In the genomic region with DNA sequence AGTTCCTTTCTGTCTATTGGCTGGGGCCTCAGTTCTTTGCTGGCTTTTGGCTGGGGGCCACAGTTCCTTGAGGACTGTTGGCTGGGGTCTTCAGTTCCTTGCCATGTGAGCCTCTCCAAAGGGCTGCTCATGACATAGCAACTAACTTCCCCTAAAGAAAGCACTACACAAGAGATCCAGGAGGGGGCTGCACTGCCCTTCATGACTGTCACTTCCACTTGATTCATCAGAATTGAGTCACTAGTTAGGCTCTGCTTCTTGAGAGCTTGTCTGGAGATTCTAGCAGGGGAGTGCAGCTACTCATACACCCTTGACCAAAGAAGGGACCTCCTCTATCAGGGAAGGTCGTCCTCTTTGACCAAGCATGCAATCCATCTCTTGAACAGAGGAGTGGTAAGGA, we compare ENCODE assay signal across 8 cellular contexts. TPM values are rescaled to one million over a fixed set of nuclear protein-coding genes. Genes with fewer than 3 reads are reported as not detected.
DNase-seq lines count a peak whose midpoint lies in the region; ATAC-seq, FAIRE-seq and TF ChIP-seq lines count a peak whose summit lies in the region.

No MANE protein-coding gene starts in this region.

- no peak overlapping the region for H2BK120ac ChIP-seq in trophoblast cell (ENCODE audit: insufficient read depth, low read length, poor library complexity)

- no peak for FAIRE-seq in GM12892 (lab: Jason Lieb, UNC)

- H3K4ac ChIP-seq in trophoblast cell (ENCODE audit: low read depth, low read length) = no peak overlapping the region

- H3K9ac ChIP-seq in trophoblast cell (ENCODE audit: low read length) = no peak overlapping the region

- no peaks in the 10 kb centered on the region for H3K27me3 ChIP-seq in trophoblast cell (ENCODE audit: insufficient read depth, low read length)

- no peak overlapping the region for H2BK12ac ChIP-seq in trophoblast cell (ENCODE audit: low read length)

- H2BK5ac ChIP-seq in trophoblast cell (ENCODE audit: low read depth, low read length, poor library complexity) = no peak overlapping the region

- no peak overlapping the region for H4K8ac ChIP-seq in trophoblast cell (ENCODE audit: low read depth, low read length)

- no CpG with 5 or more reads among the region's 1 CpG for WGBS in trophoblast cell (ENCODE audit: extremely low coverage, insufficient coverage, insufficient read length)

- H2AK5ac ChIP-seq in trophoblast cell (ENCODE audit: low read length) = no peak overlapping the region

- H3K4me2 ChIP-seq in OCI-LY7 (ENCODE audit: low read length) (no peak overlapping the region), trophoblast cell (ENCODE audit: low read length) (no peak overlapping the region)

- H3K9me3 ChIP-seq in OCI-LY7 (ENCODE audit: low read length) (no peaks in the 10 kb centered on the region), trophoblast cell (ENCODE audit: insufficient read depth, low read depth, low read length) (no peaks in the 10 kb centered on the region)

- BruUV-seq in OCI-LY7 (replicated peaks; lab: Mats Ljungman, UMichigan) = no TSS peak

- H2AFZ ChIP-seq in OCI-LY7 (ENCODE audit: low read length) = no peak overlapping the region
- no peak overlapping the region for H2AFZ ChIP-seq in trophoblast cell (ENCODE audit: insufficient read depth, low read length, poor library complexity)

- H3K18ac ChIP-seq in trophoblast cell (ENCODE audit: low read length) = no peak overlapping the region

- H3K27ac ChIP-seq in OCI-LY7 (ENCODE audit: low read depth, low read length, poor library complexity, severe bottlenecking) = no peak overlapping the region
- no peak overlapping the region for H3K27ac ChIP-seq in trophoblast cell (ENCODE audit: low read depth, low read length)

- H3K9me2 ChIP-seq in OCI-LY7 (ENCODE audit: insufficient read depth, low read length) = no peaks in the 10 kb centered on the region

- peak; percentile 41 for DNase-seq in ACHN
- peak; percentile 31 for DNase-seq in OCI-LY7 (ENCODE audit: low spot score)
- DNase-seq in cerebellar cortex (ENCODE audit: low spot score) = peak; percentile 14
- peak; percentile 61 to 69 for DNase-seq in trophoblast cell
- DNase-seq in GM12892 (ENCODE audit: insufficient read length) = no peak
- DNase-seq in DMS153 treated with DMSO at 0.1 percent for 48 hours (lab: John Stamatoyannopoulos, UW; ENCODE audit: unreplicated experiment) = no peak

- TF ChIP-seq CTCF in OCI-LY7 (conservative IDR thresholded peaks at IDR 0.05; ENCODE audit: low read length) = peak; percentile 49

- POLR2A ChIA-PET in OCI-LY7 (lab: Charles Lee) = no interaction called here

- no peaks in the 10 kb centered on the region for H3K4me1 ChIP-seq in OCI-LY7 (ENCODE audit: insufficient read depth, low read length, poor library complexity, severe bottlenecking)
- no peaks in the 10 kb centered on the region for H3K4me1 ChIP-seq in trophoblast cell (ENCODE audit: control insufficient read depth in 1 of 2, insufficient read depth in 2 of 2, low read length in 2 of 2)

- H4K91ac ChIP-seq in trophoblast cell (ENCODE audit: low read depth, low read length) = no peak overlapping the region

- H3K79me2 ChIP-seq in OCI-LY7 (ENCODE audit: insufficient read depth, low read depth, low read length) (no peaks in the 10 kb centered on the region), trophoblast cell (ENCODE audit: control insufficient read depth, insufficient read depth, low read length, poor library complexity) (no peaks in the 10 kb centered on the region)

- no peak overlapping the region for H4K12ac ChIP-seq in trophoblast cell (ENCODE audit: low read depth, low read length)

- H3K14ac ChIP-seq in trophoblast cell (ENCODE audit: low read length) = no peak overlapping the region

- intact Hi-C loops in OCI-LY7 (cut with micrococcal nuclease; ENCODE audit: unreplicated experiment) = no loop called here

- no peak overlapping the region for H3K4me3 ChIP-seq in OCI-LY7 (ENCODE audit: low read depth, low read length, poor library complexity, severe bottlenecking)
- H3K4me3 ChIP-seq in trophoblast cell (ENCODE audit: low read depth, low read length) = no peak overlapping the region

- no peak overlapping the region for H3K23ac ChIP-seq in trophoblast cell (ENCODE audit: low read length)

- in situ Hi-C loops in ACHN (cut with HindIII; ENCODE audit: low pct_ligation_motif_present, low pct_unique_long_range_greater_than_20kb, low sequenced_read_pairs) = no loop called here

- TF ChIP-seq POLR2A in GM12892 (IDR thresholded peaks at IDR 0.05; ENCODE audit: low read depth, low read length) = no peak

- H3K36me3 ChIP-seq in OCI-LY7 (ENCODE audit: insufficient read depth, low read length) = no peaks in the 10 kb centered on the region
- H3K36me3 ChIP-seq in trophoblast cell (ENCODE audit: control insufficient read depth in 1 of 2, insufficient read depth in 2 of 2, low read length in 2 of 2) = no peaks in the 10 kb centered on the region

- H3K79me1 ChIP-seq in trophoblast cell (ENCODE audit: low read length) = no peaks in the 10 kb centered on the region

- H4K20me1 ChIP-seq in OCI-LY7 (ENCODE audit: insufficient read depth, low read length) = no peaks in the 10 kb centered on the region

- peak; percentile 51 for ATAC-seq in GM18858 (IDR thresholded peaks at IDR 0.05; ENCODE audit: unreplicated experiment)
- no peak for ATAC-seq in GM21528 (IDR thresholded peaks at IDR 0.05; ENCODE audit: low FRiP score, unreplicated experiment)

- CTCF ChIA-PET in OCI-LY7 (lab: Charles Lee; ENCODE audit: unreplicated experiment) = no interaction called here

RNA-seq across cellular contexts. Expression of gene MKX, which starts 38.0 kb away (rescaled TPM):
- not detected in 2 replicates for total RNA-seq in OCI-LY7 (2014; rRNA removed; shearing (Covaris generic))
- total RNA-seq in OCI-LY7 (2022) = not detected in 2 replicates
- 0.10 and 0.15 TPM in 2 replicates for polyA plus RNA-seq in trophoblast cell (2013)
- not detected for polyA plus RNA-seq in GM12892 (2012; ENCODE audit: missing spikeins)

Comparison
In these comparisons a context has a peak if more than half of its experiments do, and no peak if none do; other contexts are left out.
1. DNase-seq: peak in ACHN (single experiment), OCI-LY7 (single experiment), cerebellar cortex (single experiment) and trophoblast cell (2 of 2); none in GM12892 (single experiment) and DMS153 treated with DMSO at 0.1 percent for 48 hours (single experiment).